In genomic region chr1:172338295-172338735, GRCh38 we compare ENCODE assay signal across 11 cellular contexts.
DNase-seq lines count a peak whose midpoint lies in the region; ATAC-seq and TF ChIP-seq lines count a peak whose summit lies in the region.
"Had no signal": no experiment of that assay in that cellular context is flagged by ENCODE, and none has a peak within 500 bp of the region (broad histone marks: within the 10 kb centered on the region; RNA-seq: fewer than 3 reads in every experiment).

No MANE protein-coding gene starts in this region.

- no peak overlapping the region for H3K4me3 ChIP-seq in psoas muscle

- no peaks in the 10 kb centered on the region for H3K27me3 ChIP-seq in psoas muscle (ENCODE audit: insufficient read depth in 3 of 3, low read length in 2 of 3)

- H3K4me1 Mint-ChIP-seq in activated naive CD4-positive, alpha-beta T cell treated with anti-CD3 and anti-CD28 coated beads for 36 hours (ENCODE audit: low read depth), result peaks cover 49% of the 10 kb centered on the region

- DNase-seq in COLO668 (lab: John Stamatoyannopoulos, UW; ENCODE audit: unreplicated experiment) (peak; percentile 23), psoas muscle (no peak), NCI-H2196 (lab: John Stamatoyannopoulos, UW; ENCODE audit: unreplicated experiment) (no peak)
- peak; percentile 89 for DNase-seq in activated naive CD4-positive, alpha-beta T cell treated with anti-CD3 and anti-CD28 coated beads for 36 hours
- DNase-seq: PC-3, T1000 had no signal

- H3K36me3 Mint-ChIP-seq in activated naive CD4-positive, alpha-beta T cell treated with anti-CD3 and anti-CD28 coated beads for 36 hours (ENCODE audit: low read depth), result no peaks in the 10 kb centered on the region

- no peaks in the 10 kb centered on the region for H3K27me3 Mint-ChIP-seq in activated naive CD4-positive, alpha-beta T cell treated with anti-CD3 and anti-CD28 coated beads for 36 hours (ENCODE audit: low read depth)

- ATAC-seq in GM19023 (IDR thresholded peaks at IDR 0.05; ENCODE audit: unreplicated experiment) (peak; percentile 61), HG03354 (IDR thresholded peaks at IDR 0.05; ENCODE audit: poor library complexity, severe bottlenecking, unreplicated experiment) (peak; percentile 56), psoas muscle (no peak), GM21390 (IDR thresholded peaks at IDR 0.05; ENCODE audit: unreplicated experiment) (no peak), HG02840 (IDR thresholded peaks at IDR 0.05; ENCODE audit: low FRiP score, unreplicated experiment) (no peak)
- ATAC-seq: PC-3 had no signal

- H3K4me1 ChIP-seq in psoas muscle, result peaks cover 1% of the 10 kb centered on the region

- H3K4me3 Mint-ChIP-seq in activated naive CD4-positive, alpha-beta T cell treated with anti-CD3 and anti-CD28 coated beads for 36 hours, result no peak overlapping the region
- H3K4me3 Mint-ChIP-seq: neural crest cell had no signal

- no peaks in the 10 kb centered on the region for H3K36me3 ChIP-seq in psoas muscle (ENCODE audit: insufficient read depth in 1 of 2, low read depth in 1 of 2)

- CTCF ChIA-PET in activated naive CD4-positive, alpha-beta T cell treated with anti-CD3 and anti-CD28 coated beads for 36 hours (lab: Charles Lee), result interaction anchor here (1.1 to 3.3 kb wide), 8 partner anchors 9 to 153 kb away, joined by 3 to 25 read pairs (median 5); no protein-coding TSS in a partner anchor

- TF ChIP-seq CTCF in psoas muscle (IDR thresholded peaks at IDR 0.05), result no peak

- no peaks in the 10 kb centered on the region for H3K9me3 ChIP-seq in psoas muscle

- H3K27ac ChIP-seq in psoas muscle, result no peak overlapping the region

- H3K9me3 Mint-ChIP-seq in activated naive CD4-positive, alpha-beta T cell treated with anti-CD3 and anti-CD28 coated beads for 36 hours, result no peaks in the 10 kb centered on the region
- H3K9me3 Mint-ChIP-seq: neural crest cell had no signal

- intact Hi-C loops in activated naive CD4-positive, alpha-beta T cell treated with anti-CD3 and anti-CD28 coated beads for 36 hours (cut with micrococcal nuclease), result loop anchor here (1.0 to 5.0 kb wide), 17 partner anchors 20 to 993 kb away; partner anchors contain the start of gene SUCO
- intact Hi-C loops in psoas muscle (cut with DNase I), result no loop called here

- WGBS in psoas muscle, 3 donors, result 59 to 70% (median 60%) methylated on average over 4 of the region's 4 CpGs

- H3K27ac Mint-ChIP-seq in activated naive CD4-positive, alpha-beta T cell treated with anti-CD3 and anti-CD28 coated beads for 36 hours, result peak overlapping the region; percentile 67

Comparison
In these comparisons a context has a peak if more than half of its experiments do, and no peak if none do; other contexts are left out.
1. DNase-seq: peak in COLO668 (single experiment) and activated naive CD4-positive, alpha-beta T cell treated with anti-CD3 and anti-CD28 coated beads for 36 hours (single experiment); none in psoas muscle (0 of 2) and NCI-H2196 (single experiment).
2. ATAC-seq: peak in GM19023 (single experiment) and HG03354 (single experiment); none in psoas muscle (0 of 4), GM21390 (single experiment) and HG02840 (single experiment).